Comparison of ENCODE assay signal across 17 cellular contexts in genomic region chr6:151170622-151171246, GRCh38.
DNase-seq lines count a peak whose midpoint lies in the region; ATAC-seq lines count a peak whose summit lies in the region.
"Had no signal": no experiment of that assay in that cellular context is flagged by ENCODE, and none has a peak within 500 bp of the region (broad histone marks: within the 10 kb centered on the region; RNA-seq: fewer than 3 reads in every experiment).

No MANE protein-coding gene starts in this region.

- no peaks in the 10 kb centered on the region for H4K20me1 ChIP-seq in BLaER1 treated with 17β-estradiol and CSF1 and Interleukin-3, amounts not matched to agents 10 nM and 100 nM
- H4K20me1 ChIP-seq in Karpas-422 (ENCODE audit: insufficient read depth, low read depth, low read length): no peaks in the 10 kb centered on the region

- CTCF ChIA-PET in activated CD4-positive, alpha-beta T cell treated with anti-CD3 and anti-CD28 coated beads, Interleukin-2, amount 10 ng/mL, durations not matched to agents 7 days and 5 days (lab: Charles Lee): no interaction called here

- no peak overlapping the region for H3K4ac ChIP-seq in mesenchymal stem cell (ENCODE audit: low read depth in 1 of 2, low read length in 2 of 2)

- H3K9ac ChIP-seq in BLaER1 treated with 17β-estradiol and CSF1 and Interleukin-3, amounts not matched to agents 10 nM and 100 nM: no peak overlapping the region
- no peak overlapping the region for H3K9ac ChIP-seq in Karpas-422 (ENCODE audit: low read length)
- no peak overlapping the region for H3K9ac ChIP-seq in mesenchymal stem cell (ENCODE audit: low read length)

- H2AK5ac ChIP-seq in mesenchymal stem cell (ENCODE audit: low read length, severe bottlenecking): peak overlapping the region; percentile 10

- no peak overlapping the region for H4K8ac ChIP-seq in mesenchymal stem cell (ENCODE audit: low read length)

- no peaks in the 10 kb centered on the region for H3K79me1 ChIP-seq in mesenchymal stem cell (replicated peaks; ENCODE audit: low read length, poor library complexity, severe bottlenecking)

- H3K36me3 Mint-ChIP-seq in activated CD4-positive, alpha-beta T cell treated with anti-CD3 and anti-CD28 coated beads, Interleukin-2, amount 10 ng/mL, durations not matched to agents 7 days and 5 days (ENCODE audit: low read depth): no peaks in the 10 kb centered on the region
- H3K36me3 Mint-ChIP-seq: CD4-positive, CD25-positive, alpha-beta regulatory T cell; CD8-positive, alpha-beta memory T cell had no signal

- H2AFZ ChIP-seq in Karpas-422 (ENCODE audit: low read length) (no peak overlapping the region), mesenchymal stem cell (ENCODE audit: low read depth, low read length) (no peak overlapping the region)

- no peak overlapping the region for H3K18ac ChIP-seq in mesenchymal stem cell (ENCODE audit: low read depth in 1 of 2, low read length in 2 of 2)

- H3K27ac Mint-ChIP-seq in activated CD4-positive, alpha-beta T cell treated with anti-CD3 and anti-CD28 coated beads, Interleukin-2, amount 10 ng/mL, durations not matched to agents 7 days and 5 days: no peak overlapping the region
- H3K27ac Mint-ChIP-seq: CD4-positive, CD25-positive, alpha-beta regulatory T cell; CD8-positive, alpha-beta memory T cell; H9 had no signal

- no peak overlapping the region for H3K14ac ChIP-seq in mesenchymal stem cell (ENCODE audit: low read length in 2 of 2)

- POLR2A ChIA-PET in activated CD4-positive, alpha-beta T cell treated with anti-CD3 and anti-CD28 coated beads, Interleukin-2, amount 10 ng/mL, durations not matched to agents 7 days and 5 days (lab: Charles Lee): no interaction called here

- no peak overlapping the region for H2BK15ac ChIP-seq in mesenchymal stem cell (ENCODE audit: low read depth, poor library complexity, severe bottlenecking)

- H3K4me2 ChIP-seq in BLaER1 treated with 17β-estradiol and CSF1 and Interleukin-3, amounts not matched to agents 10 nM and 100 nM: peak overlapping the region in 7 of 11 experiments; percentile 4 to 29 (median 16); a peak in 9 of 22 replicates
- H3K4me2 ChIP-seq in Karpas-422 (ENCODE audit: low read depth, low read length, poor library complexity, severe bottlenecking) (no peak overlapping the region), mesenchymal stem cell (ENCODE audit: low read length, poor library complexity, severe bottlenecking) (no peak overlapping the region)

- ATAC-seq in left lobe of liver: no peak
- ATAC-seq: GM12878 had no signal

- no peak overlapping the region for H3K23ac ChIP-seq in mesenchymal stem cell (ENCODE audit: low read length in 2 of 2)

- no peaks in the 10 kb centered on the region for H3K4me1 Mint-ChIP-seq in activated CD4-positive, alpha-beta T cell treated with anti-CD3 and anti-CD28 coated beads, Interleukin-2, amount 10 ng/mL, durations not matched to agents 7 days and 5 days
- H3K4me1 Mint-ChIP-seq: CD4-positive, CD25-positive, alpha-beta regulatory T cell; CD8-positive, alpha-beta memory T cell had no signal

- H3K27ac ChIP-seq in BLaER1 treated with 17β-estradiol and CSF1 and Interleukin-3, amounts not matched to agents 10 nM and 100 nM: no peak overlapping the region
- H3K27ac ChIP-seq in Karpas-422 (ENCODE audit: low read length) (no peak overlapping the region), mesenchymal stem cell (ENCODE audit: low read length, poor library complexity, severe bottlenecking) (no peak overlapping the region)

- no peak overlapping the region for H2BK12ac ChIP-seq in mesenchymal stem cell (ENCODE audit: low read length in 2 of 2)

- H3K9me3 Mint-ChIP-seq in activated CD4-positive, alpha-beta T cell treated with anti-CD3 and anti-CD28 coated beads, Interleukin-2, amount 10 ng/mL, durations not matched to agents 7 days and 5 days: no peaks in the 10 kb centered on the region
- H3K9me3 Mint-ChIP-seq: H9 had no signal

- no peak overlapping the region for H2BK5ac ChIP-seq in mesenchymal stem cell (ENCODE audit: low read depth, low read length, poor library complexity, severe bottlenecking)

- no peak overlapping the region for H3K4me3 Mint-ChIP-seq in activated CD4-positive, alpha-beta T cell treated with anti-CD3 and anti-CD28 coated beads, Interleukin-2, amount 10 ng/mL, durations not matched to agents 7 days and 5 days
- H3K4me3 Mint-ChIP-seq: CD4-positive, CD25-positive, alpha-beta regulatory T cell; CD8-positive, alpha-beta memory T cell; H9 had no signal

- H4K91ac ChIP-seq in mesenchymal stem cell (ENCODE audit: low read length): no peak overlapping the region

- no peaks in the 10 kb centered on the region for H3K36me3 ChIP-seq in BLaER1 treated with 17β-estradiol and CSF1 and Interleukin-3, amounts not matched to agents 10 nM and 100 nM
- no peaks in the 10 kb centered on the region for H3K36me3 ChIP-seq in Karpas-422 (ENCODE audit: insufficient read depth, low read length)
- no peaks in the 10 kb centered on the region for H3K36me3 ChIP-seq in mesenchymal stem cell (ENCODE audit: control insufficient read depth in 1 of 2, insufficient read depth in 2 of 2, low read depth in 1 of 2, low read length in 2 of 2)

- no peaks in the 10 kb centered on the region for H3K9me2 ChIP-seq in Karpas-422 (replicated peaks; ENCODE audit: insufficient read depth, low read length)

- no peak overlapping the region for H3K4me3 ChIP-seq in BLaER1 treated with 17β-estradiol and CSF1 and Interleukin-3, amounts not matched to agents 10 nM and 100 nM
- H3K4me3 ChIP-seq in Karpas-422 (ENCODE audit: low read length) (no peak overlapping the region), mesenchymal stem cell (ENCODE audit: insufficient read depth in 1 of 2, low read depth in 1 of 2, low read length in 2 of 2) (no peak overlapping the region)
- H3K4me3 ChIP-seq: GM12878 had no signal

- 89% methylated on average over 5 of the region's 10 CpGs for WGBS in mesenchymal stem cell

- DNase-seq in Karpas-422 (peak; percentile 27), mesenchymal stem cell (no peak), mucosa of gallbladder (ENCODE audit: low spot score) (no peak), left lobe of liver (ENCODE audit: low spot score) (no peak)
- DNase-seq in activated CD4-positive, alpha-beta T cell treated with anti-CD3 and anti-CD28 coated beads, Interleukin-2, amount 10 ng/mL, durations not matched to agents 7 days and 5 days: no peak
- DNase-seq: AML-193; C1 segment of cervical spinal cord; CD4-positive, CD25-positive, alpha-beta regulatory T cell; CD8-positive, alpha-beta memory T cell; COR-L47; DMS 273 treated with DMSO at 0.1 percent for 48 hours; DMS53; DND-41; EL; H9 had no signal

- no peak overlapping the region for H2BK120ac ChIP-seq in mesenchymal stem cell (ENCODE audit: low read depth, low read length)

- peaks cover 0 to 9% (median 6%) of the 10 kb centered on the region in 10 experiments; a peak in 6 of 20 replicates for H3K4me1 ChIP-seq in BLaER1 treated with 17β-estradiol and CSF1 and Interleukin-3, amounts not matched to agents 10 nM and 100 nM
- no peaks in the 10 kb centered on the region for H3K4me1 ChIP-seq in Karpas-422 (ENCODE audit: low read length)
- no peaks in the 10 kb centered on the region for H3K4me1 ChIP-seq in mesenchymal stem cell (ENCODE audit: control insufficient read depth, insufficient read depth, low read depth, low read length)

- peaks cover 9% of the 10 kb centered on the region for H3K27me3 Mint-ChIP-seq in activated CD4-positive, alpha-beta T cell treated with anti-CD3 and anti-CD28 coated beads, Interleukin-2, amount 10 ng/mL, durations not matched to agents 7 days and 5 days

- peaks cover 0 to 17% (median 10%) of the 10 kb centered on the region in 11 experiments; a peak in 10 of 22 replicates for H3K9me3 ChIP-seq in BLaER1 treated with 17β-estradiol and CSF1 and Interleukin-3, amounts not matched to agents 10 nM and 100 nM (replicated peaks in 1 of 11)
- H3K9me3 ChIP-seq in Karpas-422 (ENCODE audit: low read length) (no peaks in the 10 kb centered on the region), mesenchymal stem cell (ENCODE audit: control insufficient read depth, low read length) (no peaks in the 10 kb centered on the region)

- no peaks in the 10 kb centered on the region for H3K27me3 ChIP-seq in BLaER1 treated with 17β-estradiol and CSF1 and Interleukin-3, amounts not matched to agents 10 nM and 100 nM
- H3K27me3 ChIP-seq in Karpas-422 (ENCODE audit: low read length): no peaks in the 10 kb centered on the region
- H3K27me3 ChIP-seq in mesenchymal stem cell (ENCODE audit: control insufficient read depth in 1 of 2, insufficient read depth in 1 of 2, low read length in 2 of 2): no peaks in the 10 kb centered on the region

- no peaks in the 10 kb centered on the region for H3K79me2 ChIP-seq in Karpas-422 (ENCODE audit: low read length)

Comparison
In these comparisons a context has a peak if more than half of its experiments do, and no peak if none do; other contexts are left out.
1. H3K4me2 ChIP-seq: peak in BLaER1 treated with 17β-estradiol and CSF1 and Interleukin-3, amounts not matched to agents 10 nM and 100 nM (7 of 11); none in Karpas-422 (single experiment) and mesenchymal stem cell (single experiment).